In the genomic region with DNA sequence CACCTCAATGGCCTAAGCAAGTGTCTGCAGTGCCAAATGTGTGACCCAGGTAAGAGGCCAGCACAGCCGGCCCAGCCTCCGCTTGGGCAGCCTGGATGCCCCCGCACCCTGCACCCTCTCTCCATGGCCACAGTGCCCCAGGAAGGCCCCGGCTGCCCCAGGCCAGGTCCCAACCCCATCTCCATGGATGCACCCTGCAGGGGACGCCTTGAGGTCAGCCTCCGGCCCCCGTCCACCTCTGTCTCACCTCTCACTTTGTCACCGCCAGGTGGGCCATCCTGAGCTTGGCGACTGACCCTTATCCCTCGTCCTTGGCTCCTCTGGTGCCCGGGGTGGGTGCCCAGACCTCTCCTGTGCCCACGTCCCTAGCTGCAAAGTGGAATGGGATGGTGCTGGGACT, we compare ENCODE assay signal across 17 cellular contexts. TPM values are rescaled to one million over a fixed set of nuclear protein-coding genes. Genes with fewer than 3 reads are reported as not detected.
A peak's percentile ranks its signal among the peaks of the same experiment; 100 is the strongest.
DNase-seq lines count a peak whose midpoint lies in the region; ATAC-seq and TF ChIP-seq lines count a peak whose summit lies in the region.
"Had no signal": no experiment of that assay in that cellular context is flagged by ENCODE, and none has a peak within 500 bp of the region (broad histone marks: within the 10 kb centered on the region; RNA-seq: fewer than 3 reads in every experiment).

No MANE protein-coding gene starts in this region.

- intact Hi-C loops in stomach (cut with DNase I; ENCODE audit: low total_unique reads): no loop called here

- no peak for TF ChIP-seq EP300 in upper lobe of left lung (IDR thresholded peaks at IDR 0.05)
- no peak for TF ChIP-seq EP300 in stomach (IDR thresholded peaks at IDR 0.05)

- H3K27me3 ChIP-seq in upper lobe of left lung: no peaks in the 10 kb centered on the region
- H3K27me3 ChIP-seq in stomach: no peaks in the 10 kb centered on the region
- H3K27me3 ChIP-seq: ascending aorta, gastroesophageal sphincter, right atrium auricular region, suprapubic skin had no signal

- H3K27ac Mint-ChIP-seq in activated naive CD4-positive, alpha-beta T cell treated with anti-CD3 and anti-CD28 coated beads, Interleukin-2, amount 50 U/mL, for 24 hours: peak overlapping the region; percentile 82
- peak overlapping the region; percentile 71 for H3K27ac Mint-ChIP-seq in activated T-helper 17 cell treated with anti-CD3 and anti-CD28 coated beads, Interleukin-2, amount 50 U/mL, for 72 hours
- H3K27ac Mint-ChIP-seq in memory B cell: peak overlapping the region; percentile 77
- H3K27ac Mint-ChIP-seq: nephron progenitor cell had no signal

- no peaks in the 10 kb centered on the region for H3K27me3 Mint-ChIP-seq in activated naive CD4-positive, alpha-beta T cell treated with anti-CD3 and anti-CD28 coated beads, Interleukin-2, amount 50 U/mL, for 24 hours
- H3K27me3 Mint-ChIP-seq in activated T-helper 17 cell treated with anti-CD3 and anti-CD28 coated beads, Interleukin-2, amount 50 U/mL, for 72 hours: no peaks in the 10 kb centered on the region
- H3K27me3 Mint-ChIP-seq in memory B cell: no peaks in the 10 kb centered on the region

- peaks cover 6 to 56% (median 48%) of the 10 kb centered on the region in 4 donors for H3K36me3 ChIP-seq in upper lobe of left lung
- peaks cover 30 to 57% (median 55%) of the 10 kb centered on the region in 4 donors for H3K36me3 ChIP-seq in stomach

- no peak for ATAC-seq in activated T-helper 17 cell treated with anti-CD3 and anti-CD28 coated beads, Interleukin-2, amount 50 U/mL, for 72 hours (replicated peaks)
- ATAC-seq in memory B cell (ENCODE audit: low read depth): no peak
- no peak for ATAC-seq in upper lobe of left lung (ENCODE audit: low FRiP score in 2 of 2)
- no peak for ATAC-seq in GM19351 (IDR thresholded peaks at IDR 0.05; ENCODE audit: unreplicated experiment)
- ATAC-seq: gastroesophageal sphincter had no signal

- WGBS in upper lobe of left lung, 2 donors: 95 to 99% methylated on average over 9 to 12 of the region's 12 CpGs
- 91 to 94% (median 93%) methylated on average over 10 to 12 of the region's 12 CpGs for WGBS in stomach, 5 donors

- no peaks in the 10 kb centered on the region for H3K36me3 Mint-ChIP-seq in activated naive CD4-positive, alpha-beta T cell treated with anti-CD3 and anti-CD28 coated beads, Interleukin-2, amount 50 U/mL, for 24 hours
- peaks cover 78% of the 10 kb centered on the region for H3K36me3 Mint-ChIP-seq in activated T-helper 17 cell treated with anti-CD3 and anti-CD28 coated beads, Interleukin-2, amount 50 U/mL, for 72 hours (ENCODE audit: low read depth)
- H3K36me3 Mint-ChIP-seq in memory B cell: peaks cover 11% of the 10 kb centered on the region

- peak overlapping the region in 3 of 4 donors; percentile 95 to 99 (median 98) for H3K27ac ChIP-seq in upper lobe of left lung
- peak overlapping the region in 1 of 5 donors; percentile 95 for H3K27ac ChIP-seq in stomach
- H3K27ac ChIP-seq: ascending aorta, suprapubic skin had no signal

- no peak for TF ChIP-seq CTCF in upper lobe of left lung (IDR thresholded peaks at IDR 0.05)
- no peak for TF ChIP-seq CTCF in stomach (IDR thresholded peaks at IDR 0.05)

- peak overlapping the region; percentile 94 for H3K4me3 Mint-ChIP-seq in activated naive CD4-positive, alpha-beta T cell treated with anti-CD3 and anti-CD28 coated beads, Interleukin-2, amount 50 U/mL, for 24 hours
- peak overlapping the region; percentile 96 for H3K4me3 Mint-ChIP-seq in activated T-helper 17 cell treated with anti-CD3 and anti-CD28 coated beads, Interleukin-2, amount 50 U/mL, for 72 hours
- peak overlapping the region; percentile 92 for H3K4me3 Mint-ChIP-seq in memory B cell
- H3K4me3 Mint-ChIP-seq: nephron progenitor cell had no signal

- no peak for DNase-seq in activated naive CD4-positive, alpha-beta T cell (lab: John Stamatoyannopoulos, UW)
- DNase-seq in memory B cell (ENCODE audit: low spot score in 2 of 2) (no peak), upper lobe of left lung (peak in 1 of 2 donors; percentile 77), EL (no peak), stomach (no peak)
- DNase-seq: NCI-H1417 treated with DMSO at 0.1 percent for 48 hours; NCI-H226; nephron progenitor cell; NK-92 treated with Interleukin-12 subunit alpha and Interleukin-12 subunit beta, amount 100 ng/mL, for 24 hours had no signal

- H3K4me1 ChIP-seq in upper lobe of left lung (peaks cover 35 to 59% (median 40%) of the 10 kb centered on the region in 4 donors), stomach (peaks cover 35 to 59% (median 55%) of the 10 kb centered on the region in 4 donors)

- H3K9me3 Mint-ChIP-seq in activated naive CD4-positive, alpha-beta T cell treated with anti-CD3 and anti-CD28 coated beads, Interleukin-2, amount 50 U/mL, for 24 hours: no peaks in the 10 kb centered on the region
- H3K9me3 Mint-ChIP-seq in activated T-helper 17 cell treated with anti-CD3 and anti-CD28 coated beads, Interleukin-2, amount 50 U/mL, for 72 hours: no peaks in the 10 kb centered on the region
- no peaks in the 10 kb centered on the region for H3K9me3 Mint-ChIP-seq in memory B cell
- H3K9me3 Mint-ChIP-seq: nephron progenitor cell had no signal

- H3K4me3 ChIP-seq in upper lobe of left lung: peak overlapping the region in 1 of 4 donors; percentile 63
- peak overlapping the region in 1 of 4 donors; percentile 71 for H3K4me3 ChIP-seq in stomach

- peaks cover 40% of the 10 kb centered on the region for H3K4me1 Mint-ChIP-seq in activated naive CD4-positive, alpha-beta T cell treated with anti-CD3 and anti-CD28 coated beads, Interleukin-2, amount 50 U/mL, for 24 hours
- peaks cover 10% of the 10 kb centered on the region for H3K4me1 Mint-ChIP-seq in activated T-helper 17 cell treated with anti-CD3 and anti-CD28 coated beads, Interleukin-2, amount 50 U/mL, for 72 hours
- H3K4me1 Mint-ChIP-seq in memory B cell: peaks cover 28% of the 10 kb centered on the region

- no peak for TF ChIP-seq POLR2A in upper lobe of left lung (IDR thresholded peaks at IDR 0.05)
- no peak for TF ChIP-seq POLR2A in stomach (IDR thresholded peaks at IDR 0.05)

- H3K9me3 ChIP-seq in upper lobe of left lung: no peaks in the 10 kb centered on the region
- no peaks in the 10 kb centered on the region for H3K9me3 ChIP-seq in stomach
- H3K9me3 ChIP-seq: ascending aorta, gastroesophageal sphincter, right atrium auricular region, suprapubic skin had no signal

RNA-seq across cellular contexts. Expression of a gene that starts 2.2 kb away (rescaled TPM):
- 100 to 1,000 TPM in 1 of 2 donors, 10 to 100 TPM in 1; 93.2 to 299 TPM for total RNA-seq in activated T-helper 17 cell treated with anti-CD3 and anti-CD28 coated beads, Interleukin-2, amount 50 U/mL, for 72 hours
- total RNA-seq in upper lobe of left lung: 100 to 1,000 TPM in 4 of 6 donors, 10 to 100 TPM in 2; 61.1 to 641 (median 147) TPM
- total RNA-seq in stomach: 100 to 1,000 TPM in 3 of 5 donors, 10 to 100 TPM in 2; 33.2 to 413 (median 301) TPM
- 100 to 1,000 TPM in 1 of 3 donors, 10 to 100 TPM in 2; 58.0 to 128 (median 64.8) TPM for polyA plus RNA-seq in stomach

RNA-seq across cellular contexts. Expression of a gene that starts 28.2 kb away (rescaled TPM):
- 10 to 100 TPM; 27.4 to 36.3 TPM for total RNA-seq in activated T-helper 17 cell treated with anti-CD3 and anti-CD28 coated beads, Interleukin-2, amount 50 U/mL, for 72 hours
- 10 to 100 TPM; 10.5 to 34.2 (median 22.0) TPM for total RNA-seq in upper lobe of left lung
- total RNA-seq in stomach: 100 to 1,000 TPM in 1 of 5 donors, 10 to 100 TPM in 3, 1 to 10 TPM in 1; 8.5 to 668 (median 21.0) TPM
- 10 to 100 TPM; 18.9 to 23.8 (median 20.9) TPM for polyA plus RNA-seq in stomach

RNA-seq across cellular contexts. Expression of a gene that starts 28.4 kb away (rescaled TPM):
- total RNA-seq in activated T-helper 17 cell treated with anti-CD3 and anti-CD28 coated beads, Interleukin-2, amount 50 U/mL, for 72 hours: not detected
- total RNA-seq in upper lobe of left lung (1 to 10 TPM in 2 of 6 donors, under 1 TPM in 2, not detected in 2; 0.31 to 1.6 (median 0.92) TPM), stomach (1 to 10 TPM in 1 of 5 donors, not detected in 4; 9.6 TPM)
- under 1 TPM in 1 of 3 donors, not detected in 2; 0.25 TPM for polyA plus RNA-seq in stomach
- total RNA-seq: ascending aorta, gastroesophageal sphincter, right atrium auricular region had no signal
- polyA plus RNA-seq: liver had no signal

RNA-seq across cellular contexts. Expression of a gene that starts 32.0 kb away (rescaled TPM):
- 10 to 100 TPM; 41.7 to 54.9 TPM for total RNA-seq in activated T-helper 17 cell treated with anti-CD3 and anti-CD28 coated beads, Interleukin-2, amount 50 U/mL, for 72 hours
- total RNA-seq in upper lobe of left lung (100 to 1,000 TPM in 1 of 6 donors, 10 to 100 TPM in 5; 20.7 to 123 (median 36.9) TPM), stomach (10 to 100 TPM in 4 of 5 donors, 1 to 10 TPM in 1; 6.4 to 86.0 (median 27.9) TPM)
- 10 to 100 TPM in 2 of 3 donors, 1 to 10 TPM in 1; 7.6 to 17.2 (median 15.6) TPM for polyA plus RNA-seq in stomach
